In the genomic region with DNA sequence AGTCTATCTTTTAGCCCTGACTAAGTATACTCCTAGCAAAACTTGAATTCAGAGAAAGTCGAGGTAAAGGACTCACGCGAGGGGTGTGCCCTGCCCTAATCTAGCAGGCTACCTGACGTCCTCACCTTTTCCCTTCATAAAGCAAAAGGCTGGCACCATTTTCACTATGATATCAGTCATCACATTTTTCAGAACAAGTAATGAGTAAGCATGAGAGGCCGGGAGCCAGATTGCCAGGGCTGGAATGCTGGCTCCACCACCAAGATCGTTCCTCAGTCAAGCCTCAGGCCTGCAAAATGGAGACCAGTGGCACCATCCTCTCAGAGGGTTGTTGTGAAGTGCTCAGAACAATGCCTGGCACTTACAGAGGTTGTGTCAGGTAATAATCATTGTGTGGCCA, we compare ENCODE assay signal across 28 cellular contexts. TPM values are rescaled to one million over a fixed set of nuclear protein-coding genes. Genes with fewer than 3 reads are reported as not detected.
DNase-seq lines count a peak whose midpoint lies in the region; ATAC-seq and TF ChIP-seq lines count a peak whose summit lies in the region.
"Had no signal": no experiment of that assay in that cellular context is flagged by ENCODE, and none has a peak within 500 bp of the region (broad histone marks: within the 10 kb centered on the region; RNA-seq: fewer than 3 reads in every experiment).

No MANE protein-coding gene starts in this region.

- H3K36me3 ChIP-seq in right atrium auricular region (no peaks in the 10 kb centered on the region), left ventricle myocardium inferior (no peaks in the 10 kb centered on the region)
- H3K36me3 ChIP-seq: BLaER1 treated with 17β-estradiol and CSF1 and Interleukin-3, amounts not matched to agents 10 nM and 100 nM; esophagus muscularis mucosa; SJCRH30; spleen had no signal

- no peaks in the 10 kb centered on the region for H3K9me3 Mint-ChIP-seq in MCF 10A (ENCODE audit: unreplicated experiment)
- H3K9me3 Mint-ChIP-seq in activated naive CD8-positive, alpha-beta T cell treated with anti-CD3 and anti-CD28 coated beads for 36 hours: no peaks in the 10 kb centered on the region
- H3K9me3 Mint-ChIP-seq: T-helper 1 cell treated with Interleukin-12 subunit alpha and Interleukin-12 subunit beta and Interleukin-4 antibody, amounts not matched to agents 30 μg/mL and 1 μg/mL, for 36 hours; type B pancreatic cell had no signal

- H3K4me1 ChIP-seq in right atrium auricular region: peaks cover 0 to 23% of the 10 kb centered on the region in 2 donors
- H3K4me1 ChIP-seq in left ventricle myocardium inferior: peaks cover 35% of the 10 kb centered on the region
- H3K4me1 ChIP-seq: SJCRH30, spleen had no signal

- H3K4me1 Mint-ChIP-seq in MCF 10A (ENCODE audit: insufficient read depth, unreplicated experiment): peaks cover 11% of the 10 kb centered on the region
- H3K4me1 Mint-ChIP-seq in activated naive CD8-positive, alpha-beta T cell treated with anti-CD3 and anti-CD28 coated beads for 36 hours: no peaks in the 10 kb centered on the region
- H3K4me1 Mint-ChIP-seq: central memory CD8-positive, alpha-beta T cell; stimulated activated naive CD8-positive, alpha-beta T cell treated with anti-CD3 and anti-CD28 coated beads, Interleukin-15, amount 100 ng/mL, for 72 hours had no signal

- peak overlapping the region in 1 of 2 donors; percentile 62 for H3K27ac ChIP-seq in right atrium auricular region
- H3K27ac ChIP-seq in left ventricle myocardium inferior (replicated peaks): peak overlapping the region; percentile 44
- H3K27ac ChIP-seq: BLaER1 treated with 17β-estradiol and CSF1 and Interleukin-3, amounts not matched to agents 10 nM and 100 nM; esophagus muscularis mucosa; SJCRH30; spleen; VCaP had no signal

- H3K36me3 Mint-ChIP-seq in MCF 10A (ENCODE audit: insufficient read depth, unreplicated experiment): no peaks in the 10 kb centered on the region
- no peaks in the 10 kb centered on the region for H3K36me3 Mint-ChIP-seq in activated naive CD8-positive, alpha-beta T cell treated with anti-CD3 and anti-CD28 coated beads for 36 hours
- H3K36me3 Mint-ChIP-seq: type B pancreatic cell had no signal

- no TSS peak for BruUV-seq in MCF 10A (replicated peaks; lab: Mats Ljungman, UMichigan)

- POLR2A ChIA-PET in MCF 10A (lab: Yijun Ruan, JAX): no interaction called here

- TF ChIP-seq CTCF in right atrium auricular region (IDR thresholded peaks at IDR 0.05) (no peak), MCF 10A (IDR thresholded peaks at IDR 0.05; ENCODE audit: unreplicated experiment) (no peak), left ventricle myocardium inferior (IDR thresholded peaks at IDR 0.05; ENCODE audit: borderline replicate concordance) (no peak)

- H3K4me3 Mint-ChIP-seq in MCF 10A (ENCODE audit: unreplicated experiment): no peak overlapping the region
- no peak overlapping the region for H3K4me3 Mint-ChIP-seq in activated naive CD8-positive, alpha-beta T cell treated with anti-CD3 and anti-CD28 coated beads for 36 hours
- H3K4me3 Mint-ChIP-seq: central memory CD8-positive, alpha-beta T cell; stimulated activated naive CD8-positive, alpha-beta T cell treated with anti-CD3 and anti-CD28 coated beads, Interleukin-15, amount 100 ng/mL, for 72 hours; T-helper 1 cell treated with Interleukin-12 subunit alpha and Interleukin-12 subunit beta and Interleukin-4 antibody, amounts not matched to agents 30 μg/mL and 1 μg/mL, for 36 hours; type B pancreatic cell had no signal

- CTCF ChIA-PET in MCF 10A (lab: Yijun Ruan, JAX): no interaction called here

- intact Hi-C loops in Right ventricle myocardium inferior (cut with DNase I) (no loop called here), MCF 10A (cut with micrococcal nuclease) (no loop called here), left ventricle myocardium inferior (cut with micrococcal nuclease) (loop anchor here (10.0 kb wide), 1 partner anchor 188 kb away; no protein-coding TSS in a partner anchor)

- no peaks in the 10 kb centered on the region for H3K9me3 ChIP-seq in right atrium auricular region
- no peaks in the 10 kb centered on the region for H3K9me3 ChIP-seq in left ventricle myocardium inferior (replicated peaks)
- H3K9me3 ChIP-seq: BLaER1 treated with 17β-estradiol and CSF1 and Interleukin-3, amounts not matched to agents 10 nM and 100 nM; esophagus muscularis mucosa; SJCRH30; spleen had no signal

- ATAC-seq in Right ventricle myocardium inferior: peak; percentile 34
- no peak for ATAC-seq in HG02798 (IDR thresholded peaks at IDR 0.05; ENCODE audit: poor library complexity, unreplicated experiment)
- no peak for ATAC-seq in HG03460 (IDR thresholded peaks at IDR 0.05; ENCODE audit: unreplicated experiment)
- ATAC-seq: stimulated activated naive CD8-positive, alpha-beta T cell treated with anti-CD3 and anti-CD28 coated beads, Interleukin-15, amount 100 ng/mL, for 72 hours had no signal

- DNase-seq in Right ventricle myocardium inferior (ENCODE audit: missing footprints) (no peak), right atrium auricular region (ENCODE audit: low spot score) (no peak), MCF 10A (ENCODE audit: unreplicated experiment) (peak; percentile 0), left ventricle myocardium inferior (no peak), NCI-H1092 treated with DMSO at 0.1 percent for 48 hours (lab: John Stamatoyannopoulos, UW) (no peak)
- DNase-seq in activated naive CD8-positive, alpha-beta T cell treated with anti-CD3 and anti-CD28 coated beads for 36 hours: no peak
- DNase-seq: activated CD4-positive, alpha-beta T cell treated with anti-CD3 and anti-CD28 coated beads, Interleukin-2, amount 50 U/mL, for 4 hours; activated gamma-delta T cell treated with Interleukin-2 at 50 U/mL for 16 hours; activated T-cell treated with anti-CD3 and anti-CD28 coated beads for 4 hours; amygdala; Calu3; glutamatergic neuron; Kasumi-1; NCI-H1105 treated with DMSO at 0.1 percent for 48 hours; NCI-H2107; NCI-H524 treated with DMSO at 0.1 percent for 48 hours; SJCRH30; spleen; stimulated activated CD4-positive, alpha-beta T cell treated with anti-CD3 and anti-CD28 coated beads, Interleukin-4, amount 100 ng/mL, for 24 hours; stimulated activated naive CD8-positive, alpha-beta T cell treated with anti-CD3 and anti-CD28 coated beads, Interleukin-15, amount 100 ng/mL, for 72 hours had no signal

- H3K27me3 Mint-ChIP-seq in MCF 10A (ENCODE audit: insufficient read depth, unreplicated experiment): no peaks in the 10 kb centered on the region
- H3K27me3 Mint-ChIP-seq in activated naive CD8-positive, alpha-beta T cell treated with anti-CD3 and anti-CD28 coated beads for 36 hours: no peaks in the 10 kb centered on the region
- H3K27me3 Mint-ChIP-seq: central memory CD8-positive, alpha-beta T cell; stimulated activated naive CD8-positive, alpha-beta T cell treated with anti-CD3 and anti-CD28 coated beads, Interleukin-15, amount 100 ng/mL, for 72 hours had no signal

- H3K27ac Mint-ChIP-seq in MCF 10A (ENCODE audit: low read depth, unreplicated experiment): peak overlapping the region; percentile 63
- H3K27ac Mint-ChIP-seq in activated naive CD8-positive, alpha-beta T cell treated with anti-CD3 and anti-CD28 coated beads for 36 hours: no peak overlapping the region
- H3K27ac Mint-ChIP-seq: stimulated activated naive CD8-positive, alpha-beta T cell treated with anti-CD3 and anti-CD28 coated beads, Interleukin-15, amount 100 ng/mL, for 72 hours; T-helper 1 cell treated with Interleukin-12 subunit alpha and Interleukin-12 subunit beta and Interleukin-4 antibody, amounts not matched to agents 30 μg/mL and 1 μg/mL, for 36 hours; type B pancreatic cell had no signal

- H3K27me3 ChIP-seq in right atrium auricular region (no peaks in the 10 kb centered on the region), left ventricle myocardium inferior (ENCODE audit: low read depth) (no peaks in the 10 kb centered on the region)
- H3K27me3 ChIP-seq: esophagus muscularis mucosa, SJCRH30, spleen had no signal

- H3K4me3 ChIP-seq in right atrium auricular region (no peak overlapping the region), left ventricle myocardium inferior (no peak overlapping the region)
- H3K4me3 ChIP-seq: BLaER1 treated with 17β-estradiol and CSF1 and Interleukin-3, amounts not matched to agents 10 nM and 100 nM; esophagus muscularis mucosa; SJCRH30; spleen had no signal

RNA-seq across cellular contexts. Expression of gene NCKAP5, which starts 18.7 kb away (rescaled TPM):
- total RNA-seq in Right ventricle myocardium inferior (4.3 TPM), right atrium auricular region (1 to 10 TPM; 3.6 to 5.4 TPM), MCF 10A (2022) (not detected in 2 replicates), left ventricle myocardium inferior (6.0 TPM)
- not detected for total RNA-seq in activated naive CD8-positive, alpha-beta T cell treated with anti-CD3 and anti-CD28 coated beads for 36 hours
- total RNA-seq: SJCRH30 had no signal
